8 cellular contexts compared by ENCODE assay signal in genomic region chr1:65687435-65688214, GRCh38.
DNase-seq lines count a peak whose midpoint lies in the region; ATAC-seq and TF ChIP-seq lines count a peak whose summit lies in the region.

No MANE protein-coding gene starts in this region.

- 18% methylated on average over 8 of the region's 8 CpGs for WGBS in liver

- H3K9ac ChIP-seq in colonic mucosa (ENCODE audit: low read depth in 2 of 2, low read length in 2 of 2), result no peak overlapping the region
- H3K9ac ChIP-seq in liver (ENCODE audit: low read depth in 1 of 2, low read length in 2 of 2), result no peak overlapping the region

- H3K27ac ChIP-seq in colonic mucosa, result no peak overlapping the region
- no peak overlapping the region for H3K27ac ChIP-seq in liver (ENCODE audit: low read depth in 1 of 2, low read length in 2 of 2)

- H3K36me3 ChIP-seq in colonic mucosa (no peaks in the 10 kb centered on the region), liver (ENCODE audit: control insufficient read depth in 4 of 4, insufficient read depth in 3 of 4, low read depth in 1 of 4, low read length in 3 of 4) (no peaks in the 10 kb centered on the region)

- peak; percentile 100 for TF ChIP-seq RAD21 in liver (IDR thresholded peaks at IDR 0.05)

- H3K4me3 ChIP-seq in AG09309 (ENCODE audit: control insufficient read depth, low read depth, low read length) (no peak overlapping the region), colonic mucosa (no peak overlapping the region), liver (ENCODE audit: low read depth in 1 of 3, low read length in 3 of 3) (no peak overlapping the region)

- H3K9me3 ChIP-seq in colonic mucosa (no peaks in the 10 kb centered on the region), liver (ENCODE audit: control insufficient read depth in 4 of 4, low read length in 3 of 4) (no peaks in the 10 kb centered on the region)

- peaks cover 3% of the 10 kb centered on the region for H3K4me1 ChIP-seq in colonic mucosa
- peaks cover 0 to 8% (median 5%) of the 10 kb centered on the region in 4 donors for H3K4me1 ChIP-seq in liver (ENCODE audit: control insufficient read depth in 4 of 4, insufficient read depth in 4 of 4, low read length in 3 of 4)

- no peak for DNase-seq in AG09309 (ENCODE audit: low read depth)
- DNase-seq in NCI-H460 (ENCODE audit: extremely low read depth, low read depth), result peak; percentile 72
- DNase-seq in activated CD4-positive, alpha-beta T cell treated with anti-CD3 and anti-CD28 coated beads for 4 hours, result peak; percentile 67 to 81
- DNase-seq in colonic mucosa, result peak; percentile 92
- peak; percentile 61 to 76 for DNase-seq in stimulated activated CD4-positive, alpha-beta T cell treated with anti-CD3 and anti-CD28 coated beads, Interleukin-4, amount 100 ng/mL, for 4 hours

- intact Hi-C loops in colonic mucosa (cut with DNase I), result loop anchor here (2.0 to 10.0 kb wide), 3 partner anchors 255 to 613 kb away; no protein-coding TSS in a partner anchor

- peak; percentile 94 for TF ChIP-seq CTCF in AG09309 (IDR thresholded peaks at IDR 0.05; ENCODE audit: control insufficient read depth, insufficient read depth, low read depth, low read length, missing control alignments)
- TF ChIP-seq CTCF in colonic mucosa (IDR thresholded peaks at IDR 0.05), result peak; percentile 97
- peak; percentile 99 for TF ChIP-seq CTCF in liver (IDR thresholded peaks at IDR 0.05; ENCODE audit: low read depth, low read length, missing input control)

- H3K27me3 ChIP-seq in colonic mucosa (no peaks in the 10 kb centered on the region), liver (ENCODE audit: control insufficient read depth in 4 of 4, insufficient read depth in 4 of 4, low read length in 3 of 4) (no peaks in the 10 kb centered on the region)

- peak; percentile 70 for ATAC-seq in GM18870 (IDR thresholded peaks at IDR 0.05; ENCODE audit: unreplicated experiment)
- ATAC-seq in HG03139 (IDR thresholded peaks at IDR 0.05; ENCODE audit: unreplicated experiment), result peak; percentile 90

TF ChIP-seq in liver, 16 proteins besides CTCF, POLR2A, EP300 and RAD21:
- TF ChIP-seq ATF3 (IDR thresholded peaks at IDR 0.05) (no peak), RXRA (IDR thresholded peaks at IDR 0.05) (peak; percentile 58 to 63), JUND (IDR thresholded peaks at IDR 0.05) (no peak), HNF4G (IDR thresholded peaks at IDR 0.05) (no peak), ZBTB33 (IDR thresholded peaks at IDR 0.05) (no peak), FOXA2 (IDR thresholded peaks at IDR 0.05) (no peak), NR2F2 (IDR thresholded peaks at IDR 0.05) (peak; percentile 78), FOXA1 (IDR thresholded peaks at IDR 0.05) (no peak), YY1 (IDR thresholded peaks at IDR 0.05) (no peak), SP1 (IDR thresholded peaks at IDR 0.05) (no peak), TAF1 (conservative IDR thresholded peaks at IDR 0.05) (no peak), MAX (IDR thresholded peaks at IDR 0.05) (no peak), HNF4A (conservative IDR thresholded peaks at IDR 0.05) (peak; percentile 51 to 83), GABPA (IDR thresholded peaks at IDR 0.05 in 1 of 2, conservative IDR thresholded peaks at IDR 0.05 in 1 of 2) (no peak), EGR1 (IDR thresholded peaks at IDR 0.05; ENCODE audit: low read depth in 2 of 2) (no peak), REST (IDR thresholded peaks at IDR 0.05) (peak; percentile 13)
